8 cellular contexts compared by ENCODE assay signal in the genomic region with DNA sequence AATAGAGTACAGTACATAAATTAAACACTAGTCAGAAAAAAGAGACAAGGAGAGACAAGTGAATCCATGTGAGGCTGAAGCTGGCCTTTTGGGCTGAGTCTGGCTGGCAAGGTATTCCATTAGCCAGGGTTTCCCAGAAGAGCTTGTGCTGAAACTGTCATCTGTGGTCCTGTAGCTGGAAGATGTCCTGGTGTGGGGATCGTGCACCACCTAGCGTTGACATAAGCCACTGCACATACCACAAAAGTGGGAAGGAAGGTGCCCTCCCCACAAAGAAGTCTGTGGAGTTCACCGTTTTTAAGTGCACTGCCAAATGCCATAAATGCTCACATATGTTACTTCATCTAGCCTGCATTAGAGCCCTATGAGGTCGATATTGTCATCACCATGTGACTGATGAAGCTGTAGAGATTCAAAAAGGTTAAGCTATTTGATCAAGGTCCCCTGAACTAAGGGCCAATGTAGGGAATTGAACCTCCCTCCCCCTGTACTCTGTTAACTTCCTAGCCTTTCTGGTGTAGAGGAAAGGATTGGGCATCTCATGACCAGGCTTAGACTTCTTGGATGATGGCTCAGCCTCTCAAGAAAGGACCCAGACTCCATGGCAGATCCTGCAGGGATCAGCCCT. TPM values are rescaled to one million over a fixed set of nuclear protein-coding genes. Genes with fewer than 3 reads are reported as not detected.
DNase-seq lines count a peak whose midpoint lies in the region; ATAC-seq lines count a peak whose summit lies in the region.

No MANE protein-coding gene starts in this region.

- H3K4me3 Mint-ChIP-seq in natural killer cell treated with Interleukin-12 subunit alpha and Interleukin-12 subunit beta and Interleukin-15 and Interleukin-18, amount 100 ng/mL, for 72 hours, result no peak overlapping the region

- peaks cover 0 to under 1% of the 10 kb centered on the region in 2 donors for H3K4me1 Mint-ChIP-seq in natural killer cell treated with Interleukin-12 subunit alpha and Interleukin-12 subunit beta and Interleukin-15 and Interleukin-18, amount 100 ng/mL, for 72 hours (ENCODE audit: low read depth in 2 of 2)

- no peak overlapping the region for H3K27ac Mint-ChIP-seq in natural killer cell treated with Interleukin-12 subunit alpha and Interleukin-12 subunit beta and Interleukin-15 and Interleukin-18, amount 100 ng/mL, for 72 hours

- no peaks in the 10 kb centered on the region for H3K27me3 Mint-ChIP-seq in natural killer cell treated with Interleukin-12 subunit alpha and Interleukin-12 subunit beta and Interleukin-15 and Interleukin-18, amount 100 ng/mL, for 72 hours

- no peaks in the 10 kb centered on the region for H3K9me3 Mint-ChIP-seq in natural killer cell treated with Interleukin-12 subunit alpha and Interleukin-12 subunit beta and Interleukin-15 and Interleukin-18, amount 100 ng/mL, for 72 hours

- ATAC-seq in GM18907 (IDR thresholded peaks at IDR 0.05; ENCODE audit: unreplicated experiment) (peak; percentile 78), HG03457 (IDR thresholded peaks at IDR 0.05; ENCODE audit: unreplicated experiment) (peak; percentile 59)
- peak; percentile 56 to 69 for ATAC-seq in natural killer cell treated with Interleukin-12 subunit alpha and Interleukin-12 subunit beta and Interleukin-15 and Interleukin-18, amount 100 ng/mL, for 72 hours

- DNase-seq in AG20443 (ENCODE audit: low spot score) (peak; percentile 88), NCI-H82 (lab: John Stamatoyannopoulos, UW) (peak; percentile 77), activated T-cell treated with anti-CD3 and anti-CD28 coated beads for 4 hours (peak; percentile 18), fibroblast of gingiva (ENCODE audit: low read depth) (peak; percentile 68), substantia nigra (lab: John Stamatoyannopoulos, UW) (peak in 45 of 49 donors; percentile 2 to 62 (median 35))
- DNase-seq in natural killer cell treated with Interleukin-12 subunit alpha and Interleukin-12 subunit beta and Interleukin-15 and Interleukin-18, amount 100 ng/mL, for 72 hours (ENCODE audit: low spot score), result no peak

- no peaks in the 10 kb centered on the region for H3K36me3 Mint-ChIP-seq in natural killer cell treated with Interleukin-12 subunit alpha and Interleukin-12 subunit beta and Interleukin-15 and Interleukin-18, amount 100 ng/mL, for 72 hours

- H3K27ac ChIP-seq in substantia nigra (ENCODE audit: low read depth, low read length, poor library complexity, severe bottlenecking), result no peak overlapping the region

RNA-seq across cellular contexts. Expression of a gene that starts 31.9 kb away (rescaled TPM):
- total RNA-seq in natural killer cell treated with Interleukin-12 subunit alpha and Interleukin-12 subunit beta and Interleukin-15 and Interleukin-18, amount 100 ng/mL, for 72 hours, result 1 to 10 TPM in 1 of 2 donors, not detected in 1; 1.3 TPM

RNA-seq across cellular contexts. Expression of a gene that starts 47.1 kb away (rescaled TPM):
- total RNA-seq in natural killer cell treated with Interleukin-12 subunit alpha and Interleukin-12 subunit beta and Interleukin-15 and Interleukin-18, amount 100 ng/mL, for 72 hours, result 1 to 10 TPM in 1 of 2 donors, under 1 TPM in 1; 0.43 to 1.2 TPM
